In genomic region chr21:31282095-31282709, GRCh38 we compare ENCODE assay signal across 11 cellular contexts.
DNase-seq lines count a peak whose midpoint lies in the region; ATAC-seq and TF ChIP-seq lines count a peak whose summit lies in the region.
"Had no signal": no experiment of that assay in that cellular context is flagged by ENCODE, and none has a peak within 500 bp of the region (broad histone marks: within the 10 kb centered on the region; RNA-seq: fewer than 3 reads in every experiment).

No MANE protein-coding gene starts in this region.

- ATAC-seq in T-helper 17 cell (no peak), foreskin keratinocyte (peak; percentile 71)
- ATAC-seq in activated CD4-positive, CD25-positive, alpha-beta regulatory T cell treated with anti-CD3 and anti-CD28 coated beads, Interleukin-2, amount 50 U/mL, for 24 hours, result no peak
- ATAC-seq: GM12878 had no signal

- H3K9me2 ChIP-seq in GM23248 (ENCODE audit: insufficient read depth), result peaks cover 6% of the 10 kb centered on the region; the same call in 1 of the 2 replicates

- H3K4me3 Mint-ChIP-seq in T-helper 17 cell, result peak overlapping the region; percentile 19

- H3K79me2 ChIP-seq in GM23248 (ENCODE audit: insufficient read depth), result no peaks in the 10 kb centered on the region

- H3K4me3 ChIP-seq in GM23248 (peak overlapping the region; percentile 28; the same call in 1 of the 2 replicates), skeletal muscle cell (ENCODE audit: low read depth, low read length) (no peak overlapping the region), BE2C (ENCODE audit: low read depth, low read length) (no peak overlapping the region)
- H3K4me3 ChIP-seq: GM12878, SJCRH30, uterus had no signal

- no peaks in the 10 kb centered on the region for H4K20me1 ChIP-seq in GM23248 (ENCODE audit: insufficient read depth)

- H3K27me3 ChIP-seq in GM23248 (replicated peaks; ENCODE audit: insufficient read depth) (no peaks in the 10 kb centered on the region), foreskin keratinocyte (no peaks in the 10 kb centered on the region), BE2C (no peaks in the 10 kb centered on the region)
- H3K27me3 ChIP-seq: SJCRH30, uterus had no signal

- H3K36me3 ChIP-seq in GM23248 (ENCODE audit: low read depth) (no peaks in the 10 kb centered on the region), BE2C (no peaks in the 10 kb centered on the region)
- H3K36me3 ChIP-seq: SJCRH30, uterus had no signal

- peak overlapping the region; percentile 53 for H3K4me2 ChIP-seq in GM23248 (ENCODE audit: unreplicated experiment)

- no peaks in the 10 kb centered on the region for H3K9me3 ChIP-seq in GM23248 (ENCODE audit: low read depth)
- H3K9me3 ChIP-seq in T-helper 17 cell (ENCODE audit: control insufficient read depth, low read length, poor library complexity, severe bottlenecking), result no peaks in the 10 kb centered on the region
- H3K9me3 ChIP-seq in BE2C, result no peaks in the 10 kb centered on the region
- H3K9me3 ChIP-seq: SJCRH30, uterus had no signal

- CTCF ChIA-PET in GM10248 (lab: Yijun Ruan, JAX), result interaction anchor here (1.2 kb wide), 2 partner anchors 9 to 31 kb away, joined by 3 read pairs; no protein-coding TSS in a partner anchor

- DNase-seq in GM23248, result peak; percentile 94
- no peak for DNase-seq in T-helper 17 cell
- DNase-seq in foreskin keratinocyte, result peak; percentile 47 to 76
- peak; percentile 98 for DNase-seq in skeletal muscle cell (ENCODE audit: low read depth)
- no peak for DNase-seq in BE2C
- no peak for DNase-seq in activated gamma-delta T cell (lab: John Stamatoyannopoulos, UW)
- DNase-seq in GM10248 (ENCODE audit: extremely low spot score), result no peak
- DNase-seq: uterus had no signal

- WGBS in GM23248 (ENCODE audit: low coverage in 1 of 2, low lambda C conversion rate in 2 of 2, missing lambda C conversion rate in 2 of 2), 2 experiments, result 0 to 2% methylated on average over 9 of the region's 9 CpGs

- H3K4me1 Mint-ChIP-seq in T-helper 17 cell, result peaks cover 14% of the 10 kb centered on the region

- POLR2A ChIA-PET in GM10248 (lab: Yijun Ruan, JAX), result no interaction called here

- H3K27me3 Mint-ChIP-seq in T-helper 17 cell, result no peaks in the 10 kb centered on the region

- no peak overlapping the region for H2AFZ ChIP-seq in GM23248

- H3K4me1 ChIP-seq in GM23248 (ENCODE audit: insufficient read depth), result peaks cover 25% of the 10 kb centered on the region
- H3K4me1 ChIP-seq in foreskin keratinocyte, result peaks cover 18% of the 10 kb centered on the region
- H3K4me1 ChIP-seq in BE2C, result no peaks in the 10 kb centered on the region
- H3K4me1 ChIP-seq: uterus had no signal

- in situ Hi-C loops in GM23248 (cut with MboI), result no loop called here

- TF ChIP-seq CTCF in foreskin keratinocyte (conservative IDR thresholded peaks at IDR 0.05), result no peak
- TF ChIP-seq CTCF in BE2C (IDR thresholded peaks at IDR 0.05; ENCODE audit: low read depth, low read length), result no peak
- TF ChIP-seq CTCF in GM10248 (IDR thresholded peaks at IDR 0.05; ENCODE audit: control extremely low read depth, extremely low read depth, low read depth, missing control alignments), result no peak

- H3K9ac ChIP-seq in GM23248, result no peak overlapping the region

- H3F3A ChIP-seq in GM23248 (ENCODE audit: insufficient read depth), result peaks cover 19% of the 10 kb centered on the region

- no peaks in the 10 kb centered on the region for H3K36me3 Mint-ChIP-seq in T-helper 17 cell (ENCODE audit: low read depth)

- peak overlapping the region; percentile 81 for H3K27ac Mint-ChIP-seq in T-helper 17 cell

- H3K27ac ChIP-seq in GM23248 (peak overlapping the region; percentile 65), foreskin keratinocyte (peak overlapping the region; percentile 41)
- H3K27ac ChIP-seq: SJCRH30, uterus had no signal

Comparison
In these comparisons a context has a peak if more than half of its experiments do, and no peak if none do; other contexts are left out.
1. DNase-seq: peak in GM23248 (single experiment), foreskin keratinocyte (2 of 2) and skeletal muscle cell (single experiment); none in T-helper 17 cell (0 of 3), BE2C (single experiment), activated gamma-delta T cell (single experiment) and GM10248 (single experiment).